In genomic region chr7:2607122-2607912, GRCh38 we compare ENCODE assay signal across 10 cellular contexts. TPM values are rescaled to one million over a fixed set of nuclear protein-coding genes. Genes with fewer than 3 reads are reported as not detected.
DNase-seq lines count a peak whose midpoint lies in the region; ATAC-seq and TF ChIP-seq lines count a peak whose summit lies in the region.
"Had no signal": no experiment of that assay in that cellular context is flagged by ENCODE, and none has a peak within 500 bp of the region (broad histone marks: within the 10 kb centered on the region; RNA-seq: fewer than 3 reads in every experiment).

No MANE protein-coding gene starts in this region.

- DNase-seq in heart left ventricle (peak; percentile 83 to 91 (median 86)), osteoblast (ENCODE audit: insufficient read length, low spot score, missing footprints) (peak; percentile 91), glomerular visceral epithelial cell (ENCODE audit: extremely low spot score) (no peak), HUDEP-2 (lab: John Stamatoyannopoulos, UW; ENCODE audit: unreplicated experiment in 76 of 76) (no peak)
- DNase-seq in naive thymus-derived CD8-positive, alpha-beta T cell = no peak
- no peak for DNase-seq in activated T-cell treated with anti-CD3 and anti-CD28 coated beads, Interleukin-2, amount 50 U/mL, for 4 hours
- DNase-seq: activated CD4-positive, alpha-beta T cell treated with anti-CD3 and anti-CD28 coated beads, Interleukin-2, amount 10 ng/mL, durations not matched to agents 24 days and 14 days had no signal

- no peak overlapping the region for H3K4me3 Mint-ChIP-seq in activated T-helper 17 cell treated with anti-CD3 and anti-CD28 coated beads, Interleukin-2, amount 50 U/mL, for 72 hours
- H3K4me3 Mint-ChIP-seq in naive thymus-derived CD8-positive, alpha-beta T cell = peak overlapping the region in 3 of 10 donors; percentile 1 to 60 (median 5)
- H3K4me3 Mint-ChIP-seq in activated T-cell treated with anti-CD3 and anti-CD28 coated beads, Interleukin-2, amount 50 U/mL, for 4 hours = no peak overlapping the region
- H3K4me3 Mint-ChIP-seq: activated CD4-positive, alpha-beta T cell treated with anti-CD3 and anti-CD28 coated beads, Interleukin-2, amount 10 ng/mL, durations not matched to agents 24 days and 14 days; stimulated activated effector memory CD8-positive, alpha-beta T cell treated with anti-CD3 and anti-CD28 coated beads, Interleukin-12 subunit alpha, Interleukin-12 subunit beta, amount 100 ng/mL, for 72 hours had no signal

- H3K4me1 Mint-ChIP-seq in activated T-helper 17 cell treated with anti-CD3 and anti-CD28 coated beads, Interleukin-2, amount 50 U/mL, for 72 hours = no peaks in the 10 kb centered on the region
- peaks cover 3 to 28% (median 9%) of the 10 kb centered on the region in 4 donors for H3K4me1 Mint-ChIP-seq in naive thymus-derived CD8-positive, alpha-beta T cell
- H3K4me1 Mint-ChIP-seq in activated T-cell treated with anti-CD3 and anti-CD28 coated beads, Interleukin-2, amount 50 U/mL, for 4 hours (ENCODE audit: low read depth) = peaks cover 4% of the 10 kb centered on the region

- peak overlapping the region; percentile 58 to 93 (median 81) for H3K27ac ChIP-seq in BLaER1 treated with 17β-estradiol and CSF1 and Interleukin-3, amounts not matched to agents 10 nM and 100 nM
- peak overlapping the region; percentile 68 to 91 (median 80) for H3K27ac ChIP-seq in heart left ventricle
- H3K27ac ChIP-seq in osteoblast (ENCODE audit: low read depth, low read length) = no peak overlapping the region

- H3K9me3 Mint-ChIP-seq in activated T-helper 17 cell treated with anti-CD3 and anti-CD28 coated beads, Interleukin-2, amount 50 U/mL, for 72 hours = no peaks in the 10 kb centered on the region
- no peaks in the 10 kb centered on the region for H3K9me3 Mint-ChIP-seq in naive thymus-derived CD8-positive, alpha-beta T cell
- H3K9me3 Mint-ChIP-seq in activated T-cell treated with anti-CD3 and anti-CD28 coated beads, Interleukin-2, amount 50 U/mL, for 4 hours = no peaks in the 10 kb centered on the region
- H3K9me3 Mint-ChIP-seq: activated CD4-positive, alpha-beta T cell treated with anti-CD3 and anti-CD28 coated beads, Interleukin-2, amount 10 ng/mL, durations not matched to agents 24 days and 14 days; stimulated activated effector memory CD8-positive, alpha-beta T cell treated with anti-CD3 and anti-CD28 coated beads, Interleukin-12 subunit alpha, Interleukin-12 subunit beta, amount 100 ng/mL, for 72 hours had no signal

- POLR2A ChIA-PET in naive thymus-derived CD8-positive, alpha-beta T cell (lab: Charles Lee) = interaction anchor here (0.6 to 1.4 kb wide), 2 partner anchors 17 to 263 kb away, joined by 3 read pairs; no protein-coding TSS in a partner anchor

- no peaks in the 10 kb centered on the region for H3K36me3 ChIP-seq in BLaER1 treated with 17β-estradiol and CSF1 and Interleukin-3, amounts not matched to agents 10 nM and 100 nM
- peaks cover 0 to 3% (median 0%) of the 10 kb centered on the region in 9 donors for H3K36me3 ChIP-seq in heart left ventricle
- H3K36me3 ChIP-seq in osteoblast (ENCODE audit: insufficient read depth, low read length) = no peaks in the 10 kb centered on the region

- WGBS in heart left ventricle, 4 donors = 54 to 66% (median 64%) methylated on average over 23 to 26 of the region's 26 CpGs

- H2AFZ ChIP-seq in osteoblast (ENCODE audit: low read length) = peak overlapping the region; percentile 49

- TF ChIP-seq CTCF in heart left ventricle (IDR thresholded peaks at IDR 0.05) = no peak
- no peak for TF ChIP-seq CTCF in osteoblast (IDR thresholded peaks at IDR 0.05; ENCODE audit: extremely low read depth, low read depth, low read length)

- no peaks in the 10 kb centered on the region for H3K27me3 Mint-ChIP-seq in activated T-helper 17 cell treated with anti-CD3 and anti-CD28 coated beads, Interleukin-2, amount 50 U/mL, for 72 hours
- H3K27me3 Mint-ChIP-seq in naive thymus-derived CD8-positive, alpha-beta T cell = no peaks in the 10 kb centered on the region
- H3K27me3 Mint-ChIP-seq in activated T-cell treated with anti-CD3 and anti-CD28 coated beads, Interleukin-2, amount 50 U/mL, for 4 hours (ENCODE audit: low read depth) = no peaks in the 10 kb centered on the region

- intact Hi-C loops in heart left ventricle (cut with DNase I) = loop anchor here in 3 of 10 donors (2.0 to 5.0 kb wide), 3 partner anchors 19 to 55 kb away; no protein-coding TSS in a partner anchor

- no peaks in the 10 kb centered on the region for H3K36me3 Mint-ChIP-seq in activated T-helper 17 cell treated with anti-CD3 and anti-CD28 coated beads, Interleukin-2, amount 50 U/mL, for 72 hours (ENCODE audit: low read depth)
- H3K36me3 Mint-ChIP-seq in naive thymus-derived CD8-positive, alpha-beta T cell = no peaks in the 10 kb centered on the region
- no peaks in the 10 kb centered on the region for H3K36me3 Mint-ChIP-seq in activated T-cell treated with anti-CD3 and anti-CD28 coated beads, Interleukin-2, amount 50 U/mL, for 4 hours (ENCODE audit: insufficient read depth)
- H3K36me3 Mint-ChIP-seq: stimulated activated effector memory CD8-positive, alpha-beta T cell treated with anti-CD3 and anti-CD28 coated beads, Interleukin-12 subunit alpha, Interleukin-12 subunit beta, amount 100 ng/mL, for 72 hours had no signal

- H3K27ac Mint-ChIP-seq in activated T-helper 17 cell treated with anti-CD3 and anti-CD28 coated beads, Interleukin-2, amount 50 U/mL, for 72 hours = peak overlapping the region; percentile 28
- peak overlapping the region in 2 of 10 donors; percentile 24 to 74 for H3K27ac Mint-ChIP-seq in naive thymus-derived CD8-positive, alpha-beta T cell
- H3K27ac Mint-ChIP-seq: activated CD4-positive, alpha-beta T cell treated with anti-CD3 and anti-CD28 coated beads, Interleukin-2, amount 10 ng/mL, durations not matched to agents 24 days and 14 days; stimulated activated effector memory CD8-positive, alpha-beta T cell treated with anti-CD3 and anti-CD28 coated beads, Interleukin-12 subunit alpha, Interleukin-12 subunit beta, amount 100 ng/mL, for 72 hours had no signal

- peak overlapping the region; percentile 61 to 78 (median 74) for H3K9ac ChIP-seq in BLaER1 treated with 17β-estradiol and CSF1 and Interleukin-3, amounts not matched to agents 10 nM and 100 nM

- ATAC-seq in activated T-helper 17 cell treated with anti-CD3 and anti-CD28 coated beads, Interleukin-2, amount 50 U/mL, for 72 hours (replicated peaks) = no peak
- peak; percentile 81 to 91 (median 86) for ATAC-seq in heart left ventricle
- no peak for ATAC-seq in naive thymus-derived CD8-positive, alpha-beta T cell
- ATAC-seq in activated T-cell treated with anti-CD3 and anti-CD28 coated beads, Interleukin-2, amount 50 U/mL, for 4 hours = no peak
- ATAC-seq: stimulated activated effector memory CD8-positive, alpha-beta T cell treated with anti-CD3 and anti-CD28 coated beads, Interleukin-12 subunit alpha, Interleukin-12 subunit beta, amount 100 ng/mL, for 72 hours had no signal

- H3K4me3 ChIP-seq in BLaER1 treated with 17β-estradiol and CSF1 and Interleukin-3, amounts not matched to agents 10 nM and 100 nM = peak overlapping the region in 9 of 10 experiments; percentile 39 to 57 (median 50); a peak in 15 of 20 replicates
- peak overlapping the region in 6 of 12 donors; percentile 7 to 21 (median 12) for H3K4me3 ChIP-seq in heart left ventricle
- no peak overlapping the region for H3K4me3 ChIP-seq in osteoblast (ENCODE audit: insufficient read depth, low read length)

- peaks cover 0 to 7% (median 0%) of the 10 kb centered on the region in 11 experiments; a peak in 4 of 22 replicates for H4K20me1 ChIP-seq in BLaER1 treated with 17β-estradiol and CSF1 and Interleukin-3, amounts not matched to agents 10 nM and 100 nM
- peaks cover 2% of the 10 kb centered on the region for H4K20me1 ChIP-seq in osteoblast (ENCODE audit: insufficient read depth, low read length)

- no peaks in the 10 kb centered on the region for H3K27me3 ChIP-seq in BLaER1 treated with 17β-estradiol and CSF1 and Interleukin-3, amounts not matched to agents 10 nM and 100 nM
- H3K27me3 ChIP-seq in heart left ventricle (no peaks in the 10 kb centered on the region), osteoblast (ENCODE audit: insufficient read depth, low read length) (no peaks in the 10 kb centered on the region)

- no peaks in the 10 kb centered on the region for H3K79me2 ChIP-seq in osteoblast (ENCODE audit: insufficient read depth, low read length)

- peaks cover 91 to 100% (median 99%) of the 10 kb centered on the region in 10 experiments for H3K4me1 ChIP-seq in BLaER1 treated with 17β-estradiol and CSF1 and Interleukin-3, amounts not matched to agents 10 nM and 100 nM
- H3K4me1 ChIP-seq in heart left ventricle = peaks cover 3 to 51% (median 28%) of the 10 kb centered on the region in 12 donors
- H3K4me1 ChIP-seq in osteoblast (ENCODE audit: insufficient read depth, low read length) = no peaks in the 10 kb centered on the region

- H3K9me3 ChIP-seq in BLaER1 treated with 17β-estradiol and CSF1 and Interleukin-3, amounts not matched to agents 10 nM and 100 nM (replicated peaks in 1 of 11) = no peaks in the 10 kb centered on the region
- H3K9me3 ChIP-seq in heart left ventricle (no peaks in the 10 kb centered on the region), osteoblast (ENCODE audit: low read depth, low read length) (no peaks in the 10 kb centered on the region)

- TF ChIP-seq POLR2A in heart left ventricle (IDR thresholded peaks at IDR 0.05) = peak in 1 of 2 donors; percentile 31

- H3K4me2 ChIP-seq in BLaER1 treated with 17β-estradiol and CSF1 and Interleukin-3, amounts not matched to agents 10 nM and 100 nM = peak overlapping the region; percentile 90 to 99 (median 95)
- H3K4me2 ChIP-seq in osteoblast (ENCODE audit: insufficient read depth, low read length) = peak overlapping the region; percentile 52

RNA-seq across cellular contexts. Expression of gene TTYH3, which starts 24.5 kb away (rescaled TPM):
- total RNA-seq in activated T-helper 17 cell treated with anti-CD3 and anti-CD28 coated beads, Interleukin-2, amount 50 U/mL, for 72 hours = 10 to 100 TPM; 14.3 to 17.9 TPM
- 100 to 1,000 TPM in 1 of 9 donors, 10 to 100 TPM in 7, 1 to 10 TPM in 1; 8.5 to 104 (median 12.8) TPM for total RNA-seq in heart left ventricle
- polyA plus RNA-seq in heart left ventricle = 10 to 100 TPM in 1 of 2 donors, 1 to 10 TPM in 1; 5.7 to 14.8 TPM
- 28.3 and 29.0 TPM in 2 replicates for total RNA-seq in osteoblast
- 10 to 100 TPM; 13.7 to 14.9 TPM for total RNA-seq in naive thymus-derived CD8-positive, alpha-beta T cell
- 1 to 10 TPM; 1.1 to 1.9 (median 1.1) TPM for polyA plus RNA-seq in naive thymus-derived CD8-positive, alpha-beta T cell
- total RNA-seq in activated T-cell treated with anti-CD3 and anti-CD28 coated beads, Interleukin-2, amount 50 U/mL, for 4 hours = 10 to 100 TPM; 13.4 to 17.3 (median 15.2) TPM

RNA-seq across cellular contexts. Expression of gene IQCE, which starts 48.5 kb away (rescaled TPM):
- 10 to 100 TPM; 11.2 to 15.3 TPM for total RNA-seq in activated T-helper 17 cell treated with anti-CD3 and anti-CD28 coated beads, Interleukin-2, amount 50 U/mL, for 72 hours
- 10 to 100 TPM in 5 of 9 donors, 1 to 10 TPM in 4; 8.0 to 14.1 (median 10.3) TPM for total RNA-seq in heart left ventricle
- polyA plus RNA-seq in heart left ventricle = 10 to 100 TPM in 1 of 2 donors, 1 to 10 TPM in 1; 5.0 to 10.8 TPM
- total RNA-seq in osteoblast = 15.3 and 18.8 TPM in 2 replicates
- 1 to 10 TPM; 6.6 to 8.9 TPM for total RNA-seq in naive thymus-derived CD8-positive, alpha-beta T cell
- polyA plus RNA-seq in naive thymus-derived CD8-positive, alpha-beta T cell = 1 to 10 TPM in 2 of 3 donors, under 1 TPM in 1; 0.77 to 2.2 (median 2.0) TPM
- 10 to 100 TPM in 1 of 3 donors, 1 to 10 TPM in 2; 8.9 to 10.4 (median 9.0) TPM for total RNA-seq in activated T-cell treated with anti-CD3 and anti-CD28 coated beads, Interleukin-2, amount 50 U/mL, for 4 hours

RNA-seq across cellular contexts. Expression of gene BRAT1, which starts 52.0 kb away (rescaled TPM):
- 10 to 100 TPM; 34.0 to 42.8 TPM for total RNA-seq in activated T-helper 17 cell treated with anti-CD3 and anti-CD28 coated beads, Interleukin-2, amount 50 U/mL, for 72 hours
- 10 to 100 TPM; 10.9 to 27.8 (median 14.9) TPM for total RNA-seq in heart left ventricle
- 10 to 100 TPM; 13.8 to 17.8 TPM for polyA plus RNA-seq in heart left ventricle
- 23.9 and 28.2 TPM in 2 replicates for total RNA-seq in osteoblast
- total RNA-seq in naive thymus-derived CD8-positive, alpha-beta T cell = 10 to 100 TPM; 32.2 to 32.4 TPM
- 10 to 100 TPM; 21.0 to 43.6 (median 25.4) TPM for polyA plus RNA-seq in naive thymus-derived CD8-positive, alpha-beta T cell
- 10 to 100 TPM; 40.7 to 55.0 (median 42.6) TPM for total RNA-seq in activated T-cell treated with anti-CD3 and anti-CD28 coated beads, Interleukin-2, amount 50 U/mL, for 4 hours

Comparison
In these comparisons a context has a peak if more than half of its experiments do, and no peak if none do; other contexts are left out.
1. ATAC-seq: peak in heart left ventricle (4 of 4); none in activated T-helper 17 cell treated with anti-CD3 and anti-CD28 coated beads, Interleukin-2, amount 50 U/mL, for 72 hours (single experiment), naive thymus-derived CD8-positive, alpha-beta T cell (0 of 2) and activated T-cell treated with anti-CD3 and anti-CD28 coated beads, Interleukin-2, amount 50 U/mL, for 4 hours (0 of 2).
2. DNase-seq: peak in heart left ventricle (5 of 5) and osteoblast (single experiment); none in glomerular visceral epithelial cell (single experiment), naive thymus-derived CD8-positive, alpha-beta T cell (0 of 10), activated T-cell treated with anti-CD3 and anti-CD28 coated beads, Interleukin-2, amount 50 U/mL, for 4 hours (single experiment) and HUDEP-2 (0 of 76).